ENCODE assay signal across 18 cellular contexts in genomic region chr2:216644846-216645635, GRCh38. TPM values are rescaled to one million over a fixed set of nuclear protein-coding genes. Genes with fewer than 3 reads are reported as not detected.
A peak's percentile ranks its signal among the peaks of the same experiment; 100 is the strongest.
DNase-seq lines count a peak whose midpoint lies in the region; ATAC-seq, FAIRE-seq and TF ChIP-seq lines count a peak whose summit lies in the region.
"Had no signal": no experiment of that assay in that cellular context is flagged by ENCODE, and none has a peak within 500 bp of the region (broad histone marks: within the 10 kb centered on the region; RNA-seq: fewer than 3 reads in every experiment).

No MANE protein-coding gene starts in this region.

- H4K20me1 ChIP-seq in HepG2 (ENCODE audit: insufficient read depth, low read length): no peaks in the 10 kb centered on the region

- no peak overlapping the region for H3K4me2 ChIP-seq in HepG2 (ENCODE audit: low read depth, low read length)
- H3K4me2 ChIP-seq: A549 had no signal

- no TSS peak for BruUV-seq in HepG2 (replicated peaks; lab: Mats Ljungman, UMichigan)

- H3K36me3 ChIP-seq in SK-N-MC (ENCODE audit: insufficient read depth, low read length) (peaks cover 21% of the 10 kb centered on the region; the same call in 1 of the 2 replicates), HepG2 (replicated peaks in 1 of 2; ENCODE audit: control insufficient read depth in 1 of 2, insufficient read depth in 2 of 2, low read length in 2 of 2) (no peaks in the 10 kb centered on the region), stomach (peaks cover 0 to 8% (median 3%) of the 10 kb centered on the region in 4 donors)

- peak; percentile 30 for DNase-seq in NCI-H82 (lab: John Stamatoyannopoulos, UW)
- no peak for DNase-seq in NCI-H82 treated with DMSO at 0.1 percent for 48 hours (lab: John Stamatoyannopoulos, UW; ENCODE audit: unreplicated experiment)
- no peak for DNase-seq in SK-N-MC (ENCODE audit: low read depth, low spot score)
- DNase-seq in HepG2 (ENCODE audit: low spot score): no peak
- peak; percentile 81 for DNase-seq in stomach
- no peak for DNase-seq in activated T-cell treated with anti-CD3 and anti-CD28 coated beads for 4 hours
- no peak for DNase-seq in effector CD4-positive, alpha-beta T cell
- DNase-seq in Ammon's horn (ENCODE audit: low spot score): no peak
- DNase-seq: activated CD4-positive, alpha-beta memory T cell treated with anti-CD3 and anti-CD28 coated beads for 36 hours; activated effector memory CD4-positive, alpha-beta T cell treated with anti-CD3 and anti-CD28 coated beads, Interleukin-2, amount 50 U/mL, for 16 hours; Caco-2; Kasumi-1; left cardiac atrium; NCI-H2029 had no signal

- H3K27me3 ChIP-seq in HepG2 (ENCODE audit: control insufficient read depth in 1 of 2, insufficient read depth in 2 of 2, low read length in 2 of 2) (no peaks in the 10 kb centered on the region; a peak in 2 of 5 replicates), stomach (no peaks in the 10 kb centered on the region)

- no peak for TF ChIP-seq EP300 in HepG2 (IDR thresholded peaks at IDR 0.05; ENCODE audit: low read depth in 2 of 2, low read length in 2 of 2)
- no peak for TF ChIP-seq EP300 in HepG2 (CRISPR knock-in tag; IDR thresholded peaks at IDR 0.05; ENCODE audit: borderline replicate concordance)
- no peak for TF ChIP-seq EP300 in stomach (IDR thresholded peaks at IDR 0.05)

- TF ChIP-seq RAD21 in HepG2 (CRISPR knock-in tag; IDR thresholded peaks at IDR 0.05): no peak

- H3K79me2 ChIP-seq in HepG2 (ENCODE audit: insufficient read depth, low read length): no peaks in the 10 kb centered on the region

- ATAC-seq in HepG2: no peak
- ATAC-seq: A549 had no signal

- H3K4me1 ChIP-seq in HepG2 (ENCODE audit: insufficient read depth, low read length): peaks cover 25% of the 10 kb centered on the region
- H3K4me1 ChIP-seq in stomach: peaks cover 41 to 86% (median 62%) of the 10 kb centered on the region in 4 donors
- H3K4me1 ChIP-seq: Caco-2, HAP-1 had no signal

- TF ChIP-seq CTCF in HepG2 (CRISPR knock-in tag; IDR thresholded peaks at IDR 0.05): no peak
- no peak for TF ChIP-seq CTCF in stomach (IDR thresholded peaks at IDR 0.05)

- H3K27ac ChIP-seq in SK-N-MC: peak overlapping the region; percentile 37
- no peak overlapping the region for H3K27ac ChIP-seq in HepG2 (ENCODE audit: extremely low read length, insufficient read depth, low read length)
- H3K27ac ChIP-seq in stomach: peak overlapping the region; percentile 80 to 88 (median 87)
- H3K27ac ChIP-seq: A549, HL-60 had no signal

- TF ChIP-seq POLR2A in HepG2 (IDR thresholded peaks at IDR 0.05; ENCODE audit: insufficient read depth in 1 of 2, low read depth in 2 of 2, low read length in 2 of 2) (no peak), stomach (IDR thresholded peaks at IDR 0.05) (no peak)

- no peak overlapping the region for H3K9ac ChIP-seq in SK-N-MC (ENCODE audit: insufficient read length)
- H3K9ac ChIP-seq in HepG2 (ENCODE audit: insufficient read depth, low read depth, low read length): no peak overlapping the region

- CTCF ChIA-PET in HepG2 (lab: Yijun Ruan, JAX; ENCODE audit: low intra/inter-chr PET ratio, low total read pairs): no interaction called here

- no peaks in the 10 kb centered on the region for H3K9me3 ChIP-seq in SK-N-MC (ENCODE audit: low read depth, low read length)
- H3K9me3 ChIP-seq in HepG2 (ENCODE audit: low read length): no peaks in the 10 kb centered on the region
- H3K9me3 ChIP-seq in stomach: no peaks in the 10 kb centered on the region
- H3K9me3 ChIP-seq: A549, Caco-2, HAP-1 had no signal

- H3K4me3 ChIP-seq in SK-N-MC (no peak overlapping the region), HepG2 (replicated peaks in 1 of 3; ENCODE audit: insufficient read depth in 1 of 3, low read depth in 2 of 3, low read length in 3 of 3) (no peak overlapping the region), stomach (no peak overlapping the region)
- H3K4me3 ChIP-seq: A549, HAP-1, skin epidermis had no signal

- POLR2A ChIA-PET in HepG2 (lab: Yijun Ruan, JAX): interaction anchor here (1.4 kb wide), 1 partner anchor 147 kb away, joined by 7 read pairs; the partner anchor contains the start of gene RPL37A

- no peak overlapping the region for H2AFZ ChIP-seq in HepG2 (ENCODE audit: low read length)

- in situ Hi-C loops in HepG2 (cut with HindIII; ENCODE audit: extremely low pct_ligation_motif_present, low pct_unique_long_range_greater_than_20kb): no loop called here

- FAIRE-seq in HepG2 (lab: Jason Lieb, UNC): no peak
- FAIRE-seq: A549 had no signal

- WGBS in HepG2 (ENCODE audit: low lambda C conversion rate): 28% methylated on average over 4 of the region's 4 CpGs
- 24 to 54% (median 39%) methylated on average over 4 of the region's 4 CpGs for WGBS in stomach, 5 donors

- intact Hi-C loops in HepG2 (cut with micrococcal nuclease; ENCODE audit: unreplicated experiment) (no loop called here), stomach (cut with DNase I; ENCODE audit: low total_unique reads) (no loop called here)

TF ChIP-seq in HepG2, 621 proteins besides CTCF, POLR2A, EP300 and RAD21:
- TF ChIP-seq NFE2L1 (CRISPR knock-in tag; IDR thresholded peaks at IDR 0.05; ENCODE audit: borderline replicate concordance) (no peak), ZNF839 (CRISPR knock-in tag; IDR thresholded peaks at IDR 0.05; ENCODE audit: borderline replicate concordance) (no peak), HMGA1 (CRISPR knock-in tag; conservative IDR thresholded peaks at IDR 0.05) (no peak), RFX1 (IDR thresholded peaks at IDR 0.05) (peak; percentile 55; the same call in 1 of the 2 replicates), TCF7L2 (IDR thresholded peaks at IDR 0.05; ENCODE audit: low read depth, low read length) (no peak), RFX3 (CRISPR knock-in tag; IDR thresholded peaks at IDR 0.05) (0 out of 2 replicates have a peak, but pooled peaks have one; percentile 44)

RNA-seq across cellular contexts. Expression of gene IGFBP2, which starts 11.8 kb away (rescaled TPM):
- total RNA-seq in HepG2 (2016; rRNA removed; fragmentation: Illumina TruSeq; extraction: Trizol): 0.45 and 2.0 TPM in 2 replicates
- total RNA-seq in HepG2 (2016; cell fraction: cytosol; rRNA removed; fragmentation: Illumina TruSeq; extraction: Trizol; ENCODE audit: low read depth): 0.79 and 0.81 TPM in 2 replicates
- total RNA-seq in HepG2 (2016; cell fraction: insoluble cytoplasmic fraction; rRNA removed; fragmentation: Illumina TruSeq; extraction: Trizol): 0.83 and 1.8 TPM in 2 replicates
- 0.68 and 1.4 TPM in 2 replicates for total RNA-seq in HepG2 (2016; cell fraction: membrane; rRNA removed; fragmentation: Illumina TruSeq; extraction: Trizol)
- total RNA-seq in HepG2 (2016; cell fraction: nucleus; rRNA removed; fragmentation: Illumina TruSeq; extraction: Trizol): 1.2 and 2.0 TPM in 2 replicates
- polyA plus RNA-seq in HepG2 (2011; rRNA removed): 5.8 and 11.4 TPM in 2 replicates
- polyA plus RNA-seq in HepG2 (2011; cell fraction: cytosol; rRNA removed): 8.5 and 9.3 TPM in 2 replicates
- polyA plus RNA-seq in HepG2 (2011; cell fraction: nucleus; rRNA removed): 3.3 and 6.4 TPM in 2 replicates
- 18.9 and 24.8 TPM in 2 replicates for polyA plus RNA-seq in HepG2 (2012)
- polyA plus RNA-seq in HepG2 (2016; cell fraction: cytosol; fragmentation: Illumina TruSeq; extraction: Trizol; ENCODE audit: low read depth): 0.59 and 1.1 TPM in 2 replicates
- polyA plus RNA-seq in HepG2 (2016; cell fraction: insoluble cytoplasmic fraction; fragmentation: Illumina TruSeq; extraction: Trizol; ENCODE audit: low read depth): 0.91 and 1.3 TPM in 2 replicates
- polyA plus RNA-seq in HepG2 (2016; cell fraction: membrane; fragmentation: Illumina TruSeq; extraction: Trizol; ENCODE audit: low read depth): 1.1 and 1.2 TPM in 2 replicates
- polyA plus RNA-seq in HepG2 (2016; cell fraction: nucleus; fragmentation: Illumina TruSeq; extraction: Trizol; ENCODE audit: insufficient read depth, low read depth): 3.8 and 3.9 TPM in 2 replicates
- 0.19 and 1.9 TPM in 2 replicates for polyA minus RNA-seq in HepG2 (2011; rRNA and poly(A)+ RNA removed; ENCODE audit: low replicate concordance)
- polyA minus RNA-seq in HepG2 (2011; cell fraction: cytosol; rRNA and poly(A)+ RNA removed): 1.7 and 3.2 TPM in 2 replicates
- 0.52 and 0.99 TPM in 2 replicates for polyA minus RNA-seq in HepG2 (2011; cell fraction: nucleus; rRNA and poly(A)+ RNA removed)
- total RNA-seq in stomach: 100 to 1,000 TPM; 180 to 636 (median 529) TPM
- 100 to 1,000 TPM; 106 to 285 (median 238) TPM for polyA plus RNA-seq in stomach

RNA-seq across cellular contexts. Expression of gene IGFBP5, which starts 50.3 kb away (rescaled TPM):
- total RNA-seq in HepG2 (2016; rRNA removed; fragmentation: Illumina TruSeq; extraction: Trizol): not detected in 2 replicates
- not detected in 2 replicates for total RNA-seq in HepG2 (2016; cell fraction: cytosol; rRNA removed; fragmentation: Illumina TruSeq; extraction: Trizol; ENCODE audit: low read depth)
- total RNA-seq in HepG2 (2016; cell fraction: insoluble cytoplasmic fraction; rRNA removed; fragmentation: Illumina TruSeq; extraction: Trizol): 0.02 TPM in 1 of 2 replicates, not detected in the other
- not detected in 2 replicates for total RNA-seq in HepG2 (2016; cell fraction: membrane; rRNA removed; fragmentation: Illumina TruSeq; extraction: Trizol)
- not detected in 2 replicates for total RNA-seq in HepG2 (2016; cell fraction: nucleus; rRNA removed; fragmentation: Illumina TruSeq; extraction: Trizol)
- polyA plus RNA-seq in HepG2 (2011; rRNA removed): 0.07 and 0.15 TPM in 2 replicates
- 0.05 TPM in 2 replicates for polyA plus RNA-seq in HepG2 (2011; cell fraction: cytosol; rRNA removed)
- polyA plus RNA-seq in HepG2 (2011; cell fraction: nucleus; rRNA removed): 0.03 and 0.14 TPM in 2 replicates
- polyA plus RNA-seq in HepG2 (2012): 0.11 TPM in 1 of 2 replicates, not detected in the other
- polyA plus RNA-seq in HepG2 (2016; cell fraction: cytosol; fragmentation: Illumina TruSeq; extraction: Trizol; ENCODE audit: low read depth): not detected in 2 replicates
- not detected in 2 replicates for polyA plus RNA-seq in HepG2 (2016; cell fraction: insoluble cytoplasmic fraction; fragmentation: Illumina TruSeq; extraction: Trizol; ENCODE audit: low read depth)
- not detected in 2 replicates for polyA plus RNA-seq in HepG2 (2016; cell fraction: membrane; fragmentation: Illumina TruSeq; extraction: Trizol; ENCODE audit: low read depth)
- not detected in 2 replicates for polyA plus RNA-seq in HepG2 (2016; cell fraction: nucleus; fragmentation: Illumina TruSeq; extraction: Trizol; ENCODE audit: insufficient read depth, low read depth)
- polyA minus RNA-seq in HepG2 (2011; rRNA and poly(A)+ RNA removed; ENCODE audit: low replicate concordance): 0.02 TPM in 1 of 2 replicates, not detected in the other
- not detected in 2 replicates for polyA minus RNA-seq in HepG2 (2011; cell fraction: cytosol; rRNA and poly(A)+ RNA removed)
- under 0.01 TPM in 1 of 2 replicates, not detected in the other for polyA minus RNA-seq in HepG2 (2011; cell fraction: nucleus; rRNA and poly(A)+ RNA removed)
- total RNA-seq in stomach: 100 to 1,000 TPM; 166 to 923 (median 548) TPM
- polyA plus RNA-seq in stomach: 100 to 1,000 TPM in 2 of 3 donors, 10 to 100 TPM in 1; 92.1 to 215 (median 128) TPM
- total RNA-seq: activated CD4-positive, alpha-beta memory T cell treated with anti-CD3 and anti-CD28 coated beads for 36 hours had no signal

Comparison
In these comparisons a context has a peak if more than half of its experiments do, and no peak if none do; other contexts are left out.
1. DNase-seq: peak in NCI-H82 (single experiment) and stomach (single experiment); none in NCI-H82 treated with DMSO at 0.1 percent for 48 hours (single experiment), SK-N-MC (single experiment), HepG2 (single experiment), activated T-cell treated with anti-CD3 and anti-CD28 coated beads for 4 hours (single experiment), effector CD4-positive, alpha-beta T cell (single experiment) and Ammon's horn (single experiment).
2. RNA of gene IGFBP2, which starts 11.8 kb away (total RNA-seq): 180 to 636 TPM in stomach; 0.45 to 2.0 TPM in HepG2; every median in the first group is over 10 times any median in the second.
3. RNA of gene IGFBP5, which starts 50.3 kb away (total RNA-seq): 166 to 923 TPM in stomach; 0.02 TPM in HepG2; every median in the first group is over 100 times any median in the second.